14 cellular contexts compared by ENCODE assay signal in the genomic region with DNA sequence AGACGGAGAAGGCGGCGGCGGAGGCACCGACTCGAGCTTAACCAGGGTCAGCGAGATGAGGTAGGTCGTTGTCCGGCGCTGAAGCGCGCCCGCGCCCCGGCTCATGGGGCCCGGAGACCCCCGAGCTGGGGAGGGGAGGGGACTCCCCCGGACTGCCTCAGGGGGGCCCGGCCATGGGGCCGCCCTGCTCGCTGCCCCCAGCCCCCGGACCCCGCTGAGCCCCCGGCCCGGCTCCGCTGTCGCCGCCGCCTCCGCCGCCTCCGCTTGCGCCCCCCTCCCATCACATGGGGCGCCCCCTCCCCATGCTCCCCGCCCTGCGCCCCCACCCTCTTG. TPM values are rescaled to one million over a fixed set of nuclear protein-coding genes. Genes with fewer than 3 reads are reported as not detected.
DNase-seq lines count a peak whose midpoint lies in the region; TF ChIP-seq lines count a peak whose summit lies in the region.
"Had no signal": no experiment of that assay in that cellular context is flagged by ENCODE, and none has a peak within 500 bp of the region (broad histone marks: within the 10 kb centered on the region; RNA-seq: fewer than 3 reads in every experiment).

No MANE protein-coding gene starts in this region.

- DNase-seq in NT2/D1 (ENCODE audit: low read depth, low spot score), result no peak
- DNase-seq in mesenchymal stem cell, result no peak
- DNase-seq in tibial artery, result no peak
- DNase-seq in activated T-cell treated with anti-CD3 and anti-CD28 coated beads, Interleukin-2, amount 50 U/mL, for 24 hours, result no peak
- DNase-seq in NCI-H774 (lab: John Stamatoyannopoulos, UW), result no peak
- no peak for DNase-seq in Kasumi-1 (lab: John Stamatoyannopoulos, UW)
- DNase-seq: activated CD8-positive, alpha-beta T cell treated with anti-CD3 and anti-CD28 coated beads, Interleukin-2, amount 10 ng/mL, durations not matched to agents 7 days and 5 days; activated naive CD4-positive, alpha-beta T cell treated with anti-CD3 and anti-CD28 coated beads, Interleukin-2, amount 50 U/mL, for 16 hours; NCI-H748 treated with DMSO at 0.1 percent for 48 hours; stimulated activated CD4-positive, alpha-beta T cell treated with anti-CD3 and anti-CD28 coated beads, Interleukin-12 subunit alpha, Interleukin-12 subunit beta, amount 100 ng/mL, for 4 hours; stimulated activated CD8-positive, alpha-beta memory T cell treated with anti-CD3 and anti-CD28 coated beads, Interleukin-4, amount 100 ng/mL, for 48 hours; T-cell had no signal

- no peak overlapping the region for H2BK15ac ChIP-seq in mesenchymal stem cell (ENCODE audit: low read depth, poor library complexity, severe bottlenecking)

- H3K4me2 ChIP-seq in mesenchymal stem cell (ENCODE audit: low read length, poor library complexity, severe bottlenecking), result peak overlapping the region; percentile 79

- H3K27ac ChIP-seq in ectodermal cell (ENCODE audit: insufficient read depth, low read depth, low read length, poor library complexity, severe bottlenecking), result no peak overlapping the region
- H3K27ac ChIP-seq in mesenchymal stem cell (ENCODE audit: low read length, poor library complexity, severe bottlenecking), result no peak overlapping the region
- no peak overlapping the region for H3K27ac ChIP-seq in tibial artery

- H3K27me3 Mint-ChIP-seq in activated T-cell treated with anti-CD3 and anti-CD28 coated beads, Interleukin-2, amount 50 U/mL, for 24 hours, result no peaks in the 10 kb centered on the region
- H3K27me3 Mint-ChIP-seq: dendritic cell treated with granulocyte-macrophage colony-stimulating factor and Interleukin-4, amounts not matched to agents 40 ng/mL and 50 ng/mL, for 4 days; T-cell had no signal

- no peak overlapping the region for H2AK5ac ChIP-seq in mesenchymal stem cell (ENCODE audit: low read length, severe bottlenecking)

- H2BK120ac ChIP-seq in mesenchymal stem cell (ENCODE audit: low read depth, low read length), result no peak overlapping the region

- H3K4ac ChIP-seq in mesenchymal stem cell (ENCODE audit: low read depth in 1 of 2, low read length in 2 of 2), result no peak overlapping the region

- no peak overlapping the region for H4K91ac ChIP-seq in mesenchymal stem cell (ENCODE audit: low read length)

- H2AFZ ChIP-seq in mesenchymal stem cell (ENCODE audit: low read depth, low read length), result no peak overlapping the region

- peaks cover 61% of the 10 kb centered on the region for H3K36me3 Mint-ChIP-seq in activated T-cell treated with anti-CD3 and anti-CD28 coated beads, Interleukin-2, amount 50 U/mL, for 24 hours (ENCODE audit: low read depth)

- H3K27me3 ChIP-seq in NT2/D1 (ENCODE audit: insufficient read depth, insufficient read length), result peaks cover 86% of the 10 kb centered on the region
- peaks cover 100% of the 10 kb centered on the region for H3K27me3 ChIP-seq in ectodermal cell (ENCODE audit: control insufficient read depth, insufficient read depth, low read length, poor library complexity, severe bottlenecking)
- peaks cover 86 to 88% of the 10 kb centered on the region in 2 experiments for H3K27me3 ChIP-seq in mesenchymal stem cell (ENCODE audit: control insufficient read depth in 1 of 2, insufficient read depth in 1 of 2, low read length in 2 of 2)
- peaks cover 8 to 89% of the 10 kb centered on the region in 2 donors for H3K27me3 ChIP-seq in tibial artery

- no peak overlapping the region for H3K23ac ChIP-seq in mesenchymal stem cell (ENCODE audit: low read length in 2 of 2)

- no peak overlapping the region for H3K14ac ChIP-seq in mesenchymal stem cell (ENCODE audit: low read length in 2 of 2)

- intact Hi-C loops in tibial artery (cut with DNase I; ENCODE audit: low total_unique reads), result no loop called here

- peak overlapping the region; percentile 44 for H3K9ac ChIP-seq in NT2/D1 (ENCODE audit: insufficient read length, low read depth)
- H3K9ac ChIP-seq in mesenchymal stem cell (ENCODE audit: low read length), result no peak overlapping the region

- H3K4me1 Mint-ChIP-seq in activated T-cell treated with anti-CD3 and anti-CD28 coated beads, Interleukin-2, amount 50 U/mL, for 24 hours (ENCODE audit: low read depth), result peaks cover 42% of the 10 kb centered on the region

- no peak overlapping the region for H2BK5ac ChIP-seq in mesenchymal stem cell (ENCODE audit: low read depth, low read length, poor library complexity, severe bottlenecking)

- no peak overlapping the region for H3K27ac Mint-ChIP-seq in activated T-cell treated with anti-CD3 and anti-CD28 coated beads, Interleukin-2, amount 50 U/mL, for 24 hours
- H3K27ac Mint-ChIP-seq: activated CD8-positive, alpha-beta T cell treated with anti-CD3 and anti-CD28 coated beads, Interleukin-2, amount 10 ng/mL, durations not matched to agents 7 days and 5 days; dendritic cell treated with granulocyte-macrophage colony-stimulating factor and Interleukin-4, amounts not matched to agents 40 ng/mL and 50 ng/mL, for 4 days; T-cell had no signal

- no peaks in the 10 kb centered on the region for H3K79me1 ChIP-seq in mesenchymal stem cell (replicated peaks; ENCODE audit: low read length, poor library complexity, severe bottlenecking)

- no peak overlapping the region for H3K4me3 Mint-ChIP-seq in activated T-cell treated with anti-CD3 and anti-CD28 coated beads, Interleukin-2, amount 50 U/mL, for 24 hours
- H3K4me3 Mint-ChIP-seq: activated CD8-positive, alpha-beta T cell treated with anti-CD3 and anti-CD28 coated beads, Interleukin-2, amount 10 ng/mL, durations not matched to agents 7 days and 5 days; dendritic cell treated with granulocyte-macrophage colony-stimulating factor and Interleukin-4, amounts not matched to agents 40 ng/mL and 50 ng/mL, for 4 days had no signal

- H3K9me3 ChIP-seq in NT2/D1 (ENCODE audit: insufficient read depth, low read length), result no peaks in the 10 kb centered on the region
- no peaks in the 10 kb centered on the region for H3K9me3 ChIP-seq in ectodermal cell (ENCODE audit: control insufficient read depth, low read length)
- no peaks in the 10 kb centered on the region for H3K9me3 ChIP-seq in mesenchymal stem cell (ENCODE audit: control insufficient read depth, low read length)
- H3K9me3 ChIP-seq in tibial artery, result no peaks in the 10 kb centered on the region

- H3K18ac ChIP-seq in mesenchymal stem cell (ENCODE audit: low read depth in 1 of 2, low read length in 2 of 2), result no peak overlapping the region

- 0 to 1% methylated on average over 32 to 36 of the region's 36 CpGs for WGBS in ectodermal cell, 2 experiments
- WGBS in mesenchymal stem cell, result 1% methylated on average over 14 of the region's 36 CpGs

- peak overlapping the region; percentile 44 for H3K4me3 ChIP-seq in NT2/D1 (ENCODE audit: insufficient read length, low read depth)
- peak overlapping the region; percentile 44 for H3K4me3 ChIP-seq in ectodermal cell (ENCODE audit: insufficient read depth, low read depth, low read length)
- peak overlapping the region in 1 of 2 experiments; percentile 29 for H3K4me3 ChIP-seq in mesenchymal stem cell (ENCODE audit: insufficient read depth in 1 of 2, low read depth in 1 of 2, low read length in 2 of 2)
- peak overlapping the region; percentile 21 to 47 for H3K4me3 ChIP-seq in tibial artery

- H3K4me1 ChIP-seq in NT2/D1 (ENCODE audit: insufficient read depth, insufficient read length), result peaks cover 6% of the 10 kb centered on the region
- peaks cover 30% of the 10 kb centered on the region for H3K4me1 ChIP-seq in ectodermal cell (ENCODE audit: control insufficient read depth, insufficient read depth, low read length)
- peaks cover 26% of the 10 kb centered on the region for H3K4me1 ChIP-seq in mesenchymal stem cell (ENCODE audit: control insufficient read depth, insufficient read depth, low read depth, low read length)
- H3K4me1 ChIP-seq in tibial artery, result peaks cover 15 to 41% (median 35%) of the 10 kb centered on the region in 4 donors

- H4K8ac ChIP-seq in mesenchymal stem cell (ENCODE audit: low read length), result no peak overlapping the region

- TF ChIP-seq CTCF in tibial artery (IDR thresholded peaks at IDR 0.05), result no peak

- no peaks in the 10 kb centered on the region for H3K36me3 ChIP-seq in NT2/D1 (ENCODE audit: insufficient read depth, insufficient read length, low read length)
- no peaks in the 10 kb centered on the region for H3K36me3 ChIP-seq in ectodermal cell (ENCODE audit: control insufficient read depth, insufficient read depth, low read length)
- H3K36me3 ChIP-seq in mesenchymal stem cell (ENCODE audit: control insufficient read depth in 1 of 2, insufficient read depth in 2 of 2, low read depth in 1 of 2, low read length in 2 of 2), result no peaks in the 10 kb centered on the region
- no peaks in the 10 kb centered on the region for H3K36me3 ChIP-seq in tibial artery

- H3K9me3 Mint-ChIP-seq in activated T-cell treated with anti-CD3 and anti-CD28 coated beads, Interleukin-2, amount 50 U/mL, for 24 hours, result no peaks in the 10 kb centered on the region
- H3K9me3 Mint-ChIP-seq: dendritic cell treated with granulocyte-macrophage colony-stimulating factor and Interleukin-4, amounts not matched to agents 40 ng/mL and 50 ng/mL, for 4 days; T-cell had no signal

- H2BK12ac ChIP-seq in mesenchymal stem cell (ENCODE audit: low read length in 2 of 2), result no peak overlapping the region

RNA-seq across cellular contexts. Expression of gene AGAP2, which starts 0.4 kb away (rescaled TPM):
- 2.3 TPM for polyA plus RNA-seq in ectodermal cell (2013, experiment 1 of 4)
- polyA plus RNA-seq in ectodermal cell (2013, experiment 2 of 4), result 2.6 TPM
- polyA plus RNA-seq in ectodermal cell (2013, experiment 3 of 4), result 3.1 TPM
- polyA plus RNA-seq in ectodermal cell (2013, experiment 4 of 4), result 2.5 TPM
- 0.03 TPM for polyA plus RNA-seq in mesenchymal stem cell (2013, experiment 1 of 2)
- 0.04 TPM for polyA plus RNA-seq in mesenchymal stem cell (2013, experiment 2 of 2)

RNA-seq across cellular contexts. Expression of gene TSPAN31, which starts 6.7 kb away (rescaled TPM):
- polyA plus RNA-seq in ectodermal cell (2013, experiment 1 of 4), result 26.4 TPM
- polyA plus RNA-seq in ectodermal cell (2013, experiment 2 of 4), result 30.1 TPM
- 33.6 TPM for polyA plus RNA-seq in ectodermal cell (2013, experiment 3 of 4)
- 34.1 TPM for polyA plus RNA-seq in ectodermal cell (2013, experiment 4 of 4)
- 22.7 TPM for polyA plus RNA-seq in mesenchymal stem cell (2013, experiment 1 of 2)
- 23.2 TPM for polyA plus RNA-seq in mesenchymal stem cell (2013, experiment 2 of 2)

RNA-seq across cellular contexts. Expression of gene CDK4, which starts 14.0 kb away (rescaled TPM):
- 202 TPM for polyA plus RNA-seq in ectodermal cell (2013, experiment 1 of 4)
- polyA plus RNA-seq in ectodermal cell (2013, experiment 2 of 4), result 214 TPM
- 156 TPM for polyA plus RNA-seq in ectodermal cell (2013, experiment 3 of 4)
- 145 TPM for polyA plus RNA-seq in ectodermal cell (2013, experiment 4 of 4)
- 168 TPM for polyA plus RNA-seq in mesenchymal stem cell (2013, experiment 1 of 2)
- polyA plus RNA-seq in mesenchymal stem cell (2013, experiment 2 of 2), result 171 TPM

RNA-seq across cellular contexts. Expression of gene MARCHF9, which starts 16.8 kb away (rescaled TPM):
- 13.2 TPM for polyA plus RNA-seq in ectodermal cell (2013, experiment 1 of 4)
- polyA plus RNA-seq in ectodermal cell (2013, experiment 2 of 4), result 14.9 TPM
- 10.8 TPM for polyA plus RNA-seq in ectodermal cell (2013, experiment 3 of 4)
- 12.8 TPM for polyA plus RNA-seq in ectodermal cell (2013, experiment 4 of 4)
- 8.2 TPM for polyA plus RNA-seq in mesenchymal stem cell (2013, experiment 1 of 2)
- polyA plus RNA-seq in mesenchymal stem cell (2013, experiment 2 of 2), result 8.2 TPM

RNA-seq across cellular contexts. Expression of gene CYP27B1, which starts 28.8 kb away (rescaled TPM):
- polyA plus RNA-seq in ectodermal cell (2013, experiment 1 of 4), result 2.3 TPM
- polyA plus RNA-seq in ectodermal cell (2013, experiment 2 of 4), result 2.0 TPM
- 0.85 TPM for polyA plus RNA-seq in ectodermal cell (2013, experiment 3 of 4)
- polyA plus RNA-seq in ectodermal cell (2013, experiment 4 of 4), result 1.1 TPM
- polyA plus RNA-seq in mesenchymal stem cell (2013, experiment 1 of 2), result 0.32 TPM
- polyA plus RNA-seq in mesenchymal stem cell (2013, experiment 2 of 2), result 0.29 TPM
